8 cellular contexts compared by ENCODE assay signal in the genomic region with DNA sequence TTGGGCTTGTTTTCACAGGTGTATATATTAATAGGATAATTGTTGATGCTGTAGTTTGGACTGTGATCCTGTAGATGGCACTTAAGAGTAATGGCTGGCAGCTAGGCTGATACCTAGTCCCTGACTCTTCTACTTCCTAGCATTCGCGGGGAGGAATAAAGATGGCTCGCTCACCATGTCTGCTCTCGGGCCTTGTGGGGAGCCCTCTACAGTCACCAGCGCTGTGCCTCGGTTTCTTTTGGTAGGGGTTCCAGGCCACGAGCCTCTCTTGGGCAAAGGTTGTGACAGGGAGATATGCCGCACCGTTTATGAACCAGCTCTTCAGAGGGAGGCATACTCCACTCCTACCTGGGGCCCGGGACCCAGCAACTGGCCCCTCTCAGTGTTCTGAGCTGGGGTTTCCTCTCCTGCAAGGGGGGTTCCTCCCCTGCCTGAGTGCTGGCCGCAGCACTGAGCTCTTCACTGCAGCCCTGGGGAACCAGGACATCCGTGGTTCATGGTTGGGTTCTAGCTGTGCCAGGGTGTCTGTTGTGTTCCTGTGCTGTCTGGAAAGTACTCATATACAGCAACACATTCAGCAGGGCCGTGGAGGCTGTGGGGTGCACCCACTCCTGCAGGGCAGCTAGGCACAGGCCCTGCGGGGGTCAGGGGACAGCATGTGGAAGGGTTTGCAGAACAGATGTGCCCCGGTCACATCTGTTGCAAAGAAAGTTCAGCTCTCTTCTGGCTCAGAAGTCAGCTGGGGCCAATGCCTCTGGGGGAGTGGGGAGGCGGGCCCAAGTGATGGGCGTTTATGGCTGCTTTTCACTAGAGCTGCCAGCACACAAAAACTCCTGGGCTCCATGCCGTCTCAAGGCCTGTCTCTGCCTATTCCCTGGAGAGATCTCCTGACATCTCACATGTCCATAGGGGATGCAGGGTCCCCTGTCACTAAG.
DNase-seq lines count a peak whose midpoint lies in the region; ATAC-seq and TF ChIP-seq lines count a peak whose summit lies in the region.

No MANE protein-coding gene starts in this region.

- ATAC-seq in GM18867 (IDR thresholded peaks at IDR 0.05; ENCODE audit: unreplicated experiment): peak; percentile 87
- peak; percentile 51 for ATAC-seq in HG03575 (IDR thresholded peaks at IDR 0.05; ENCODE audit: extremely low read depth, insufficient number of reproducible peaks, low FRiP score, unreplicated experiment)
- ATAC-seq in stimulated activated naive CD8-positive, alpha-beta T cell treated with anti-CD3 and anti-CD28 coated beads, Interleukin-15, amount 100 ng/mL, for 72 hours: peak; percentile 48

- H3K9me3 Mint-ChIP-seq in stimulated activated naive CD8-positive, alpha-beta T cell treated with anti-CD3 and anti-CD28 coated beads, Interleukin-15, amount 100 ng/mL, for 72 hours: no peaks in the 10 kb centered on the region

- TF ChIP-seq CTCF in astrocyte of the spinal cord (IDR thresholded peaks at IDR 0.05; ENCODE audit: low read depth, low read length) (peak; percentile 29), lower leg skin (IDR thresholded peaks at IDR 0.05) (no peak)

- in situ Hi-C loops in ACHN (cut with HindIII; ENCODE audit: low pct_ligation_motif_present, low pct_unique_long_range_greater_than_20kb, low sequenced_read_pairs): no loop called here
- in situ Hi-C loops in astrocyte of the spinal cord (cut with HindIII; ENCODE audit: low sequenced_read_pairs): no loop called here
- in situ Hi-C loops in KBM-7 (cut with MboI; ENCODE audit: low pct_unique_long_range_greater_than_20kb, low sequenced_read_pairs): no loop called here

- intact Hi-C loops in lower leg skin (cut with DNase I; ENCODE audit: low total_unique reads): no loop called here

- H3K4me3 ChIP-seq in astrocyte of the spinal cord (ENCODE audit: low read depth, low read length) (no peak overlapping the region), lower leg skin (ENCODE audit: low read depth, poor library complexity, severe bottlenecking) (no peak overlapping the region)

- no peak overlapping the region for H3K27ac Mint-ChIP-seq in stimulated activated naive CD8-positive, alpha-beta T cell treated with anti-CD3 and anti-CD28 coated beads, Interleukin-15, amount 100 ng/mL, for 72 hours

- H3K4me3 Mint-ChIP-seq in stimulated activated naive CD8-positive, alpha-beta T cell treated with anti-CD3 and anti-CD28 coated beads, Interleukin-15, amount 100 ng/mL, for 72 hours: no peak overlapping the region

- H3K27me3 Mint-ChIP-seq in stimulated activated naive CD8-positive, alpha-beta T cell treated with anti-CD3 and anti-CD28 coated beads, Interleukin-15, amount 100 ng/mL, for 72 hours: peaks cover 8% of the 10 kb centered on the region

- WGBS in lower leg skin, 2 donors: 72 to 83% methylated on average over 18 of the region's 18 CpGs

- DNase-seq in ACHN: peak; percentile 35
- no peak for DNase-seq in astrocyte of the spinal cord (ENCODE audit: low read depth, low spot score)
- no peak for DNase-seq in stimulated activated naive CD8-positive, alpha-beta T cell treated with anti-CD3 and anti-CD28 coated beads, Interleukin-15, amount 100 ng/mL, for 72 hours
- DNase-seq in lower leg skin (ENCODE audit: low spot score in 2 of 2): no peak
- DNase-seq in KBM-7: no peak
- DNase-seq in globus pallidus (ENCODE audit: low spot score): no peak

- H3K4me1 Mint-ChIP-seq in stimulated activated naive CD8-positive, alpha-beta T cell treated with anti-CD3 and anti-CD28 coated beads, Interleukin-15, amount 100 ng/mL, for 72 hours: no peaks in the 10 kb centered on the region

- TF ChIP-seq POLR2A in lower leg skin (IDR thresholded peaks at IDR 0.05): no peak
